Comparison of ENCODE assay signal across 8 cellular contexts in genomic region chr22:24270556-24271405, GRCh38. TPM values are rescaled to one million over a fixed set of nuclear protein-coding genes. Genes with fewer than 3 reads are reported as not detected.
DNase-seq lines count a peak whose midpoint lies in the region; ATAC-seq and TF ChIP-seq lines count a peak whose summit lies in the region.

A gene with protein sequence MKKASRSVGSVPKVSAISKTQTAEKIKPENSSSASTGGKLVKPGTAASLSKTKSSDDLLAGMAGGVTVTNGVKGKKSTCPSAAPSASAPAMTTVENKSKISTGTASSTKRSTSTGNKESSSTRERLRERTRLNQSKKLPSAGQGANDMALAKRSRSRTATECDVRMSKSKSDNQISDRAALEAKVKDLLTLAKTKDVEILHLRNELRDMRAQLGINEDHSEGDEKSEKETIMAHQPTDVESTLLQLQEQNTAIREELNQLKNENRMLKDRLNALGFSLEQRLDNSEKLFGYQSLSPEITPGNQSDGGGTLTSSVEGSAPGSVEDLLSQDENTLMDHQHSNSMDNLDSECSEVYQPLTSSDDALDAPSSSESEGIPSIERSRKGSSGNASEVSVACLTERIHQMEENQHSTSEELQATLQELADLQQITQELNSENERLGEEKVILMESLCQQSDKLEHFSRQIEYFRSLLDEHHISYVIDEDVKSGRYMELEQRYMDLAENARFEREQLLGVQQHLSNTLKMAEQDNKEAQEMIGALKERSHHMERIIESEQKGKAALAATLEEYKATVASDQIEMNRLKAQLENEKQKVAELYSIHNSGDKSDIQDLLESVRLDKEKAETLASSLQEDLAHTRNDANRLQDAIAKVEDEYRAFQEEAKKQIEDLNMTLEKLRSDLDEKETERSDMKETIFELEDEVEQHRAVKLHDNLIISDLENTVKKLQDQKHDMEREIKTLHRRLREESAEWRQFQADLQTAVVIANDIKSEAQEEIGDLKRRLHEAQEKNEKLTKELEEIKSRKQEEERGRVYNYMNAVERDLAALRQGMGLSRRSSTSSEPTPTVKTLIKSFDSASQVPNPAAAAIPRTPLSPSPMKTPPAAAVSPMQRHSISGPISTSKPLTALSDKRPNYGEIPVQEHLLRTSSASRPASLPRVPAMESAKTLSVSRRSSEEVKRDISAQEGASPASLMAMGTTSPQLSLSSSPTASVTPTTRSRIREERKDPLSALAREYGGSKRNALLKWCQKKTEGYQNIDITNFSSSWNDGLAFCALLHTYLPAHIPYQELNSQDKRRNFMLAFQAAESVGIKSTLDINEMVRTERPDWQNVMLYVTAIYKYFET (plus strand): TSS chr22:24270831. CDS start chr22:24302232, 31,401 bp downstream.

- peak; percentile 88 for TF ChIP-seq POLR2A in prostate gland (IDR thresholded peaks at IDR 0.05)

- under 1% methylated on average over 77 of the region's 90 CpGs for WGBS in prostate gland

- H3K27ac ChIP-seq in prostate gland = peak within 1 kb of the TSS; percentile 85 to 91

- peak; percentile 95 for DNase-seq in GM13976 (ENCODE audit: low spot score)
- DNase-seq in NCI-H146 (lab: John Stamatoyannopoulos, UW) = peak; percentile 86
- peak; percentile 84 for DNase-seq in amniotic epithelial cell (ENCODE audit: low read depth)
- DNase-seq in left cardiac atrium = peak; percentile 96
- DNase-seq in prostate gland (ENCODE audit: low spot score) = peak; percentile 88
- DNase-seq in ureter (ENCODE audit: low spot score) = peak; percentile 93

- in situ Hi-C loops in GM13976 (cut with MboI; ENCODE audit: low sequenced_read_pairs, unreplicated experiment) = no loop called here

- H3K4me1 ChIP-seq in prostate gland (replicated peaks) = peaks cover 15% of the 10 kb centered on the region

- no peaks in the 10 kb centered on the region for H3K9me3 ChIP-seq in prostate gland

- TF ChIP-seq CTCF in GM13976 (IDR thresholded peaks at IDR 0.05; ENCODE audit: borderline replicate concordance, control extremely low read depth, extremely low read depth, insufficient read depth, missing control alignments) (peak; percentile 10), prostate gland (IDR thresholded peaks at IDR 0.05) (peak in 3 of 4 experiments; percentile 48 to 66 (median 57))

- H3K4me3 ChIP-seq in prostate gland = peak within 1 kb of the TSS; percentile 64 to 94

- H3K27me3 ChIP-seq in prostate gland (replicated peaks; ENCODE audit: insufficient read depth) = no peaks in the 10 kb centered on the region

- intact Hi-C loops in T-helper 1 cell treated with Interleukin-12 subunit alpha and Interleukin-12 subunit beta and Interleukin-4 antibody, amounts not matched to agents 30 ng/mL and 1 ng/mL, for 36 hours (cut with micrococcal nuclease) = loop anchor here (1.0 to 2.0 kb wide), 4 partner anchors 14 to 285 kb away; partner anchors contain the start of genes GUCD1 and SNRPD3
- intact Hi-C loops in left cardiac atrium (cut with DNase I) (no loop called here), prostate gland (cut with DNase I) (loop anchor here (10.0 kb wide), 1 partner anchor 254 kb away; no protein-coding TSS in a partner anchor)

- no peaks in the 10 kb centered on the region for H3K36me3 ChIP-seq in prostate gland

- ATAC-seq in HG02870 (IDR thresholded peaks at IDR 0.05; ENCODE audit: unreplicated experiment) (peak; percentile 77), left cardiac atrium (peak; percentile 96 to 99)

RNA-seq across cellular contexts. Expression of the gene that starts here (rescaled TPM):
- total RNA-seq in T-helper 1 cell treated with Interleukin-12 subunit alpha and Interleukin-12 subunit beta and Interleukin-4 antibody, amounts not matched to agents 30 ng/mL and 1 ng/mL, for 36 hours = 48.9 and 53.1 TPM in 2 replicates
- total RNA-seq in left cardiac atrium (10 to 100 TPM; 54.5 to 59.1 TPM), prostate gland (10 to 100 TPM; 39.6 to 63.2 TPM), ureter (92.9 TPM)

Comparison
In these comparisons a context has a peak if more than half of its experiments do, and no peak if none do; other contexts are left out.
1. Peak in every context shown above with its lines: DNase-seq, ATAC-seq, H3K4me3 ChIP-seq and H3K27ac ChIP-seq.
2. intact Hi-C loops: an anchor here in T-helper 1 cell treated with Interleukin-12 subunit alpha and Interleukin-12 subunit beta and Interleukin-4 antibody, amounts not matched to agents 30 ng/mL and 1 ng/mL, for 36 hours (1.0 to 2.0 kb wide) and prostate gland (10.0 kb wide); none called in left cardiac atrium.